ENCODE assay signal across 1 cellular context in genomic region chr13:90702050-90702449, GRCh38.
TF ChIP-seq lines count a peak whose summit lies in the region.

No MANE protein-coding gene starts in this region.

TF ChIP-seq in HepG2, 621 proteins besides CTCF, POLR2A, EP300 and RAD21 (continued from another document):
- TF ChIP-seq PAXIP1 (CRISPR knock-in tag; conservative IDR thresholded peaks at IDR 0.05) (peak; percentile 38), KLF12 (CRISPR knock-in tag; IDR thresholded peaks at IDR 0.05; ENCODE audit: borderline replicate concordance) (no peak), GATAD2A (CRISPR knock-in tag; IDR thresholded peaks at IDR 0.05) (0 out of 2 replicates have a peak, but pooled peaks have one; percentile 21), ONECUT2 (CRISPR knock-in tag; IDR thresholded peaks at IDR 0.05) (0 out of 2 replicates have a peak, but pooled peaks have one; percentile 18), HDAC1 (CRISPR knock-in tag; IDR thresholded peaks at IDR 0.05) (0 out of 2 replicates have a peak, but pooled peaks have one; percentile 33)
